9 cellular contexts compared by ENCODE assay signal in the genomic region with DNA sequence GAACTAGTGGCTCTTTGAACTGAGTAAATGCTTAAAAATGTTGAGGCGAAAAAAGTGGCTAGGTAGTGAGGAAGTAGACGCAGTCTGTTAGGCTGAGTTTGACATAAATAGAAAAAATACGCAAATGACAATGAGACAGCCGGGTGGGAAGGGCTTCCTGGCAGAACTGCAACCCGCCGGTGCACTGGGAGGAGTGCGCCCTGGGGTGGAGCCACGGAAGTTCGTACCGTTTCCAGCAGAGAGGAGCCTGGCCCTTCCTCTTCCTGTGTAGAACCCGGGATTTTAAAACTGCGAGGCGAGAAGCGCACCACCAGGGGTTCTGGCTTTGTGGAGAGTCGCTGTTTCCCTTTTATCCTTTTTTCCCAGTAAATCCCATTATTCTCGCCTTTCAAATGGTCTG.
DNase-seq lines count a peak whose midpoint lies in the region; ATAC-seq and TF ChIP-seq lines count a peak whose summit lies in the region.
"Had no signal": no experiment of that assay in that cellular context is flagged by ENCODE, and none has a peak within 500 bp of the region (broad histone marks: within the 10 kb centered on the region; RNA-seq: fewer than 3 reads in every experiment).

No MANE protein-coding gene starts in this region.

- H4K20me1 ChIP-seq in DOHH2 (ENCODE audit: control insufficient read depth, insufficient read depth, low read depth, low read length) = no peaks in the 10 kb centered on the region

- no peaks in the 10 kb centered on the region for H3K36me3 Mint-ChIP-seq in activated CD4-positive, alpha-beta memory T cell treated with anti-CD3 and anti-CD28 coated beads for 36 hours

- no peaks in the 10 kb centered on the region for H3K9me3 Mint-ChIP-seq in activated CD4-positive, alpha-beta memory T cell treated with anti-CD3 and anti-CD28 coated beads for 36 hours

- H3K4me3 Mint-ChIP-seq in activated CD4-positive, alpha-beta memory T cell treated with anti-CD3 and anti-CD28 coated beads for 36 hours = no peak overlapping the region

- H3K36me3 ChIP-seq in DOHH2 (ENCODE audit: control insufficient read depth, low read length) = peaks cover 10% of the 10 kb centered on the region; the same call in 1 of the 2 replicates
- H3K36me3 ChIP-seq: SJSA1 had no signal

- peak overlapping the region; percentile 78 for H3K4me2 ChIP-seq in DOHH2 (ENCODE audit: low read length)

- peak; percentile 78 for DNase-seq in cardiac septum (ENCODE audit: low spot score)
- DNase-seq in ureter (ENCODE audit: low spot score) = no peak
- DNase-seq in NOMO-1 (lab: John Stamatoyannopoulos, UW; ENCODE audit: unreplicated experiment in 2 of 2) = no peak
- DNase-seq in activated CD4-positive, alpha-beta memory T cell treated with anti-CD3 and anti-CD28 coated beads for 36 hours = no peak
- DNase-seq in NCI-H2227 (lab: John Stamatoyannopoulos, UW; ENCODE audit: unreplicated experiment) = no peak

- CTCF ChIA-PET in activated CD4-positive, alpha-beta memory T cell treated with anti-CD3 and anti-CD28 coated beads for 36 hours (lab: Charles Lee) = no interaction called here

- peaks cover 71% of the 10 kb centered on the region for H3K4me1 ChIP-seq in DOHH2 (ENCODE audit: control insufficient read depth, low read length)
- H3K4me1 ChIP-seq: SJSA1 had no signal

- H3K79me2 ChIP-seq in DOHH2 (ENCODE audit: control insufficient read depth, low read length) = no peaks in the 10 kb centered on the region

- H3K4me1 Mint-ChIP-seq in activated CD4-positive, alpha-beta memory T cell treated with anti-CD3 and anti-CD28 coated beads for 36 hours (ENCODE audit: low read depth) = no peaks in the 10 kb centered on the region

- no peaks in the 10 kb centered on the region for H3K9me2 ChIP-seq in DOHH2 (replicated peaks; ENCODE audit: control insufficient read depth, low read length)

- H3K27ac ChIP-seq in DOHH2 (ENCODE audit: low read depth, low read length) = peak overlapping the region; percentile 87
- H3K27ac ChIP-seq: SJSA1 had no signal

- H3K27me3 ChIP-seq in DOHH2 (ENCODE audit: control insufficient read depth, low read length) = no peaks in the 10 kb centered on the region
- H3K27me3 ChIP-seq: SJSA1 had no signal

- peak overlapping the region; percentile 66 for H3K4me3 ChIP-seq in DOHH2 (ENCODE audit: low read length)
- H3K4me3 ChIP-seq: SJSA1 had no signal

- peak; percentile 64 for ATAC-seq in GM21423 (IDR thresholded peaks at IDR 0.05; ENCODE audit: unreplicated experiment)
- peak; percentile 70 for ATAC-seq in HG03571 (IDR thresholded peaks at IDR 0.05; ENCODE audit: unreplicated experiment)

- H3F3A ChIP-seq in DOHH2 (ENCODE audit: control insufficient read depth, insufficient read depth) = peaks cover 3% of the 10 kb centered on the region; the same call in 1 of the 2 replicates

- H3K27me3 Mint-ChIP-seq in activated CD4-positive, alpha-beta memory T cell treated with anti-CD3 and anti-CD28 coated beads for 36 hours = no peaks in the 10 kb centered on the region

- POLR2A ChIA-PET in activated CD4-positive, alpha-beta memory T cell treated with anti-CD3 and anti-CD28 coated beads for 36 hours (lab: Charles Lee) = no interaction called here

- H3K27ac Mint-ChIP-seq in activated CD4-positive, alpha-beta memory T cell treated with anti-CD3 and anti-CD28 coated beads for 36 hours = no peak overlapping the region

- intact Hi-C loops in cardiac septum (cut with DNase I) = no loop called here
- intact Hi-C loops in activated CD4-positive, alpha-beta memory T cell treated with anti-CD3 and anti-CD28 coated beads for 36 hours (cut with micrococcal nuclease) = no loop called here

- peak; percentile 23 for TF ChIP-seq CTCF in DOHH2 (IDR thresholded peaks at IDR 0.05; ENCODE audit: low read depth, low read length, poor library complexity, severe bottlenecking)

- peaks cover 8% of the 10 kb centered on the region; the same call in 1 of the 2 replicates for H3K9me3 ChIP-seq in DOHH2 (ENCODE audit: control insufficient read depth, insufficient read depth, low read length)
- H3K9me3 ChIP-seq: SJSA1 had no signal
